8 cellular contexts compared by ENCODE assay signal in the genomic region with DNA sequence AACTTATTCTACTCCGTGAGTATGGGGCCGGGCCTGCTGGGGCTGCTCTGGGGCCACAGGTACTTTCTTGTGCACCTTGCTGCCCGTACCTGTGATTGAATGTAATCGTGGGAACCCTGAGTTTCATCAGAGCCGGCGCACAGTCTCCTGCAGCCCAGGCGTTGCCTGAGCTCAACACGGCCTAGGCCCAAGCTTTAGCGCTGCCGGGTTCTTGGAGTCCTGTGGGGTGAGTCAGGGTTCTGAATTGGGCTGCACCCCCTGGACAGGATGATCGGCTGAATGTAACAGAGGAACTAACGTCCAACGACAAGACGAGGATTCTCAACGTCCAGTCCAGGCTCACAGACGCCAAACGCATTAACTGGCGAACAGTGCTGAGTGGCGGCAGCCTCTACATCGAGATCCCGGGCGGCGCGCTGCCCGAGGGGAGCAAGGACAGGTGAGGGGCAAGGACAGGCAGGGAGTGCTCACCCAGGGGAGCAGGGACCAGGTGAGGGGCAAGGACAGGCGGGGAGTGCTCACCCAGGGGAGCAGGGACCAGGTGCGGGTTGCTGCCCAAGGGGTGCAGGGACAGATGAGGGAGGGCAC. TPM values are rescaled to one million over a fixed set of nuclear protein-coding genes. Genes with fewer than 3 reads are reported as not detected.
A peak's percentile ranks its signal among the peaks of the same experiment; 100 is the strongest.
DNase-seq lines count a peak whose midpoint lies in the region; ATAC-seq lines count a peak whose summit lies in the region.

No MANE protein-coding gene starts in this region.

- intact Hi-C loops in left colon (cut with DNase I, micrococcal nuclease): loop anchor here (5.0 to 10.0 kb wide), 2 partner anchors 114 to 123 kb away; no protein-coding TSS in a partner anchor

- H3K4me1 Mint-ChIP-seq in activated naive CD8-positive, alpha-beta T cell (ENCODE audit: low read depth): peaks cover 32% of the 10 kb centered on the region

- DNase-seq in AG08395 (ENCODE audit: low spot score): peak; percentile 83
- DNase-seq in HT-29 (ENCODE audit: low spot score): peak; percentile 45
- peak; percentile 20 for DNase-seq in stimulated activated naive CD4-positive, alpha-beta T cell treated with Interleukin-2 at 50 U/mL for 16 hours (lab: John Stamatoyannopoulos, UW)
- DNase-seq in left colon: no peak
- no peak for DNase-seq in mesenteric fat pad (ENCODE audit: low spot score)

- H3K9me3 Mint-ChIP-seq in activated naive CD8-positive, alpha-beta T cell (ENCODE audit: low read depth): no peaks in the 10 kb centered on the region

- peak overlapping the region; percentile 91 for H3K27ac Mint-ChIP-seq in activated naive CD8-positive, alpha-beta T cell

- H3K4me3 ChIP-seq in iPS-11a (ENCODE audit: low read depth, low read length): peak overlapping the region; percentile 95

- H3K4me3 Mint-ChIP-seq in activated naive CD8-positive, alpha-beta T cell: peak overlapping the region; percentile 91

- H3K36me3 Mint-ChIP-seq in activated naive CD8-positive, alpha-beta T cell: no peaks in the 10 kb centered on the region

- ATAC-seq in left colon (no peak), HG02884 (IDR thresholded peaks at IDR 0.05; ENCODE audit: unreplicated experiment) (no peak)

- H3K27me3 Mint-ChIP-seq in activated naive CD8-positive, alpha-beta T cell: no peaks in the 10 kb centered on the region

RNA-seq across cellular contexts. Expression of a gene that starts 10.4 kb away (rescaled TPM):
- not detected in 2 replicates for total RNA-seq in HT-29 (2014; rRNA removed; shearing (Covaris generic))
- total RNA-seq in left colon (under 1 TPM; 0.15 to 0.78 TPM), mesenteric fat pad (2.6 TPM)

RNA-seq across cellular contexts. Expression of a gene that starts 15.4 kb away (rescaled TPM):
- total RNA-seq in HT-29 (2014; rRNA removed; shearing (Covaris generic)): 0.34 and 0.38 TPM in 2 replicates
- total RNA-seq in left colon (1 to 10 TPM in 1 of 2 donors, under 1 TPM in 1; 0.55 to 2.6 TPM), mesenteric fat pad (not detected)

RNA-seq across cellular contexts. Expression of a gene that starts 22.5 kb away (rescaled TPM):
- total RNA-seq in HT-29 (2014; rRNA removed; shearing (Covaris generic)): 17.3 and 19.9 TPM in 2 replicates
- total RNA-seq in left colon (1 to 10 TPM; 1.6 to 1.7 TPM), mesenteric fat pad (0.93 TPM)

RNA-seq across cellular contexts. Expression of a gene that starts 35.0 kb away (rescaled TPM):
- total RNA-seq in HT-29 (2014; rRNA removed; shearing (Covaris generic)): 80.5 and 102 TPM in 2 replicates
- total RNA-seq in left colon (10 to 100 TPM; 60.3 to 62.7 TPM), mesenteric fat pad (46.2 TPM)

RNA-seq across cellular contexts. Expression of a gene that starts 35.5 kb away (rescaled TPM):
- 295 and 307 TPM in 2 replicates for total RNA-seq in HT-29 (2014; rRNA removed; shearing (Covaris generic))
- total RNA-seq in left colon (100 to 1,000 TPM; 198 to 213 TPM), mesenteric fat pad (46.4 TPM)

Comparison
In these comparisons a context has a peak if more than half of its experiments do, and no peak if none do; other contexts are left out.
1. DNase-seq: peak in AG08395 (single experiment), HT-29 (single experiment) and stimulated activated naive CD4-positive, alpha-beta T cell treated with Interleukin-2 at 50 U/mL for 16 hours (single experiment); none in left colon (0 of 2) and mesenteric fat pad (single experiment).